ENCODE assay signal across 8 cellular contexts in the genomic region with DNA sequence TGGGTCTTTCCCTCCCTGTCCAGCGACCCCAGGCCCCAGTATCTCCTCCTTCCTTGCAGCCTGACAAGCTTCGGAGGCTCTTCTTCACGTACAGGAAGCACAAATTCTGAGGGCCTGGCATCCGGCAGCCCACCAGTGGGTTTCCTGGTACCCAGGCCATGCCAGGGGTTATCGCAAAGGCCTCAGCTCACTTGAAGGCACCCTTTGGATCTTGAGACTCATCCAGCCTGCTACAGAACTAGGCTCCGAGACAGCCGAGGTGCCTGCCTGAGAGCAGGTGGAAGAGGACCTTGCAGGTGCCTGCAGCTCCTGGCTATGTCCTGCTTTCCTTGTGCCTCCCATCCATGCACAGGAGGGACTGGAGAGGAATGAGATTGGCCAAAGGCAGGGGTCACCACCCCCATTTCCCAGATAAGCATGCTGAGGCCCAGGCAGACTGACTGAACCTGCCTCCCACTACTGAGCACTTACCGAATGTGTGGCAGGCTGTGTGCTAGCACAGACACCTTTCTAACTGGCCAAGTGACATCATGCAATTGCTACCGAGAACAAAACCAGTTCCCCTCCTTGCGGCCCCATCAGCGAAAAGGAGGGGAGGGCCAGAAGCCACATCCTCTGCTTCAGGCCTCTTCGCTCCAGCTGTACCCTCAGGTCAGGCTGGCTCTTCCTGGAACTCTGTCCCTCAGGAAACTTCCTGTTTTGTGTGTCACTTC. TPM values are rescaled to one million over a fixed set of nuclear protein-coding genes. Genes with fewer than 3 reads are reported as not detected.
DNase-seq lines count a peak whose midpoint lies in the region; ATAC-seq and TF ChIP-seq lines count a peak whose summit lies in the region.

No MANE protein-coding gene starts in this region.

- ATAC-seq in GM21381 (IDR thresholded peaks at IDR 0.05; ENCODE audit: unreplicated experiment): peak; percentile 86
- ATAC-seq in activated T-cell treated with anti-CD3 and anti-CD28 coated beads, Interleukin-2, amount 50 U/mL, for 4 hours: peak; percentile 78

- no peaks in the 10 kb centered on the region for H3K27me3 ChIP-seq in BLaER1
- no peaks in the 10 kb centered on the region for H3K27me3 ChIP-seq in MM.1S (replicated peaks; ENCODE audit: insufficient read depth, low read length)

- H3K36me3 ChIP-seq in BLaER1: no peaks in the 10 kb centered on the region
- H3K36me3 ChIP-seq in MM.1S (replicated peaks; ENCODE audit: insufficient read depth, low read length): no peaks in the 10 kb centered on the region

- no peaks in the 10 kb centered on the region for H3K27me3 Mint-ChIP-seq in activated T-cell treated with anti-CD3 and anti-CD28 coated beads, Interleukin-2, amount 50 U/mL, for 4 hours (ENCODE audit: low read depth)

- H3K27ac ChIP-seq in BLaER1 (no peak overlapping the region), MM.1S (ENCODE audit: low read length) (no peak overlapping the region), skin epidermis (peak overlapping the region in 13 of 21 experiments; percentile 3 to 83 (median 43))

- no peaks in the 10 kb centered on the region for H3K9me2 ChIP-seq in MM.1S (replicated peaks; ENCODE audit: insufficient read depth, low read length)

- H3K4me1 ChIP-seq in BLaER1 (peaks cover 36% of the 10 kb centered on the region), MM.1S (ENCODE audit: low read length) (peaks cover 3% of the 10 kb centered on the region; the same call in 1 of the 2 replicates)

- no peaks in the 10 kb centered on the region for H3K9me3 Mint-ChIP-seq in activated T-cell treated with anti-CD3 and anti-CD28 coated beads, Interleukin-2, amount 50 U/mL, for 4 hours

- peaks cover 44% of the 10 kb centered on the region for H3K4me1 Mint-ChIP-seq in activated T-cell treated with anti-CD3 and anti-CD28 coated beads, Interleukin-2, amount 50 U/mL, for 4 hours (ENCODE audit: low read depth)

- H3K9ac ChIP-seq in BLaER1: no peak overlapping the region
- H3K9ac ChIP-seq in MM.1S (ENCODE audit: low read length): no peak overlapping the region

- no peak overlapping the region for H3K4me3 Mint-ChIP-seq in activated T-cell treated with anti-CD3 and anti-CD28 coated beads, Interleukin-2, amount 50 U/mL, for 4 hours

- DNase-seq in MM.1S: peak; percentile 38
- DNase-seq in activated T-cell treated with anti-CD3 and anti-CD28 coated beads, Interleukin-2, amount 50 U/mL, for 4 hours: peak; percentile 34
- no peak for DNase-seq in SHP77 (lab: John Stamatoyannopoulos, UW)
- DNase-seq in dedifferentiated amniotic fluid mesenchymal stem cell (ENCODE audit: extremely low spot score): no peak
- DNase-seq in NCI-H1930 (lab: John Stamatoyannopoulos, UW): no peak

- H3K4me3 ChIP-seq in BLaER1: no peak overlapping the region
- no peak overlapping the region for H3K4me3 ChIP-seq in MM.1S (ENCODE audit: low read length)
- no peak overlapping the region for H3K4me3 ChIP-seq in skin epidermis

- H3K36me3 Mint-ChIP-seq in activated T-cell treated with anti-CD3 and anti-CD28 coated beads, Interleukin-2, amount 50 U/mL, for 4 hours (ENCODE audit: insufficient read depth): no peaks in the 10 kb centered on the region

- no peaks in the 10 kb centered on the region for H3K9me3 ChIP-seq in BLaER1
- no peaks in the 10 kb centered on the region for H3K9me3 ChIP-seq in MM.1S (replicated peaks; ENCODE audit: insufficient read depth, low read length)

- TF ChIP-seq CTCF in MM.1S (IDR thresholded peaks at IDR 0.05; ENCODE audit: low read length): no peak

- H3F3A ChIP-seq in MM.1S (ENCODE audit: insufficient read depth, low read length): no peaks in the 10 kb centered on the region

- no peak overlapping the region for H2AFZ ChIP-seq in MM.1S (ENCODE audit: low read length)

- H3K79me2 ChIP-seq in MM.1S (ENCODE audit: low read length): no peaks in the 10 kb centered on the region

- peak overlapping the region; percentile 54 for H3K4me2 ChIP-seq in BLaER1
- peak overlapping the region; percentile 2; the same call in 1 of the 2 replicates for H3K4me2 ChIP-seq in MM.1S (ENCODE audit: low read depth, low read length)

- H4K20me1 ChIP-seq in BLaER1 (no peaks in the 10 kb centered on the region), MM.1S (ENCODE audit: insufficient read depth, low read length) (no peaks in the 10 kb centered on the region)

RNA-seq across cellular contexts. Expression of gene SH2D7, which starts 11.2 kb away (rescaled TPM):
- not detected for total RNA-seq in activated T-cell treated with anti-CD3 and anti-CD28 coated beads, Interleukin-2, amount 50 U/mL, for 4 hours

RNA-seq across cellular contexts. Expression of gene TBC1D2B, which starts 26.1 kb away (rescaled TPM):
- 10 to 100 TPM; 22.8 to 24.9 (median 24.0) TPM for total RNA-seq in activated T-cell treated with anti-CD3 and anti-CD28 coated beads, Interleukin-2, amount 50 U/mL, for 4 hours

RNA-seq across cellular contexts. Expression of gene CIB2, which starts 27.7 kb away (rescaled TPM):
- total RNA-seq in activated T-cell treated with anti-CD3 and anti-CD28 coated beads, Interleukin-2, amount 50 U/mL, for 4 hours: 1 to 10 TPM; 1.3 to 2.0 (median 1.3) TPM

RNA-seq across cellular contexts. Expression of gene IDH3A, which starts 45.6 kb away (rescaled TPM):
- 100 to 1,000 TPM; 169 to 210 (median 187) TPM for total RNA-seq in activated T-cell treated with anti-CD3 and anti-CD28 coated beads, Interleukin-2, amount 50 U/mL, for 4 hours

Comparison
In these comparisons a context has a peak if more than half of its experiments do, and no peak if none do; other contexts are left out.
1. H3K27ac ChIP-seq: peak in skin epidermis (13 of 21); none in BLaER1 (single experiment) and MM.1S (single experiment).
2. DNase-seq: peak in MM.1S (single experiment) and activated T-cell treated with anti-CD3 and anti-CD28 coated beads, Interleukin-2, amount 50 U/mL, for 4 hours (single experiment); none in SHP77 (0 of 2), dedifferentiated amniotic fluid mesenchymal stem cell (single experiment) and NCI-H1930 (0 of 2).